ENCODE assay signal across 8 cellular contexts in genomic region chr1:82165304-82165703, GRCh38.
"Had no signal": no experiment of that assay in that cellular context is flagged by ENCODE, and none has a peak within 500 bp of the region (broad histone marks: within the 10 kb centered on the region; RNA-seq: fewer than 3 reads in every experiment).

No MANE protein-coding gene starts in this region.

- H3K4me3 ChIP-seq: GM12878 had no signal

- ATAC-seq: GM12878 had no signal

- FAIRE-seq: G401.6, GM12878, GM12891, GM12892, GM18507, GM19239 had no signal

- DNase-seq: GDM1, GF-D8 had no signal
